ENCODE assay signal across 9 cellular contexts in genomic region chr7:50119815-50120637, GRCh38. TPM values are rescaled to one million over a fixed set of nuclear protein-coding genes. Genes with fewer than 3 reads are reported as not detected.
DNase-seq lines count a peak whose midpoint lies in the region; ATAC-seq and TF ChIP-seq lines count a peak whose summit lies in the region.
"Had no signal": no experiment of that assay in that cellular context is flagged by ENCODE, and none has a peak within 500 bp of the region (broad histone marks: within the 10 kb centered on the region; RNA-seq: fewer than 3 reads in every experiment).

No MANE protein-coding gene starts in this region.

- DNase-seq in RKO (ENCODE audit: low spot score) (peak; percentile 1), endodermal cell (peak; percentile 82), coronary artery (ENCODE audit: low spot score) (no peak), GOT3 (lab: John Stamatoyannopoulos, UW) (no peak), NCI-H1417 treated with DMSO at 0.1 percent for 48 hours (lab: John Stamatoyannopoulos, UW) (no peak), NCI-H345 treated with DMSO at 0.1 percent for 48 hours (lab: John Stamatoyannopoulos, UW; ENCODE audit: unreplicated experiment) (no peak)

- no peaks in the 10 kb centered on the region for H3K9me3 Mint-ChIP-seq in endodermal cell

- no peak overlapping the region for H3K27ac Mint-ChIP-seq in endodermal cell

- no peaks in the 10 kb centered on the region for H3K4me1 Mint-ChIP-seq in endodermal cell

- H3K9me3 ChIP-seq in endodermal cell (ENCODE audit: control insufficient read depth, low read length), result no peaks in the 10 kb centered on the region

- H3K36me3 Mint-ChIP-seq in endodermal cell (ENCODE audit: low read depth), result no peaks in the 10 kb centered on the region

- H3K27me3 Mint-ChIP-seq in endodermal cell (ENCODE audit: insufficient read depth), result no peaks in the 10 kb centered on the region

- no peaks in the 10 kb centered on the region for H3K4me1 ChIP-seq in endodermal cell (ENCODE audit: control insufficient read depth, insufficient read depth, low read length)

- no peak overlapping the region for H3K9ac ChIP-seq in endodermal cell (ENCODE audit: extremely low read depth, low read length, poor library complexity, severe bottlenecking)

- no peaks in the 10 kb centered on the region for H3K36me3 ChIP-seq in endodermal cell (ENCODE audit: control insufficient read depth, insufficient read depth, low read length)

- H3K27me3 ChIP-seq in endodermal cell (ENCODE audit: control insufficient read depth, insufficient read depth, low read length, poor library complexity, severe bottlenecking), result no peaks in the 10 kb centered on the region

- H3K27ac ChIP-seq in endodermal cell (ENCODE audit: low read depth, low read length) (no peak overlapping the region), coronary artery (no peak overlapping the region)

- H3K4me3 Mint-ChIP-seq in endodermal cell, result no peak overlapping the region

- ATAC-seq in GM18867 (IDR thresholded peaks at IDR 0.05; ENCODE audit: unreplicated experiment), result peak; percentile 79
- peak; percentile 83 for ATAC-seq in HG02798 (IDR thresholded peaks at IDR 0.05; ENCODE audit: poor library complexity, unreplicated experiment)

- TF ChIP-seq CTCF in endodermal cell (conservative IDR thresholded peaks at IDR 0.05) (peak; percentile 89), coronary artery (IDR thresholded peaks at IDR 0.05) (no peak)

- 83 to 94% methylated on average over 3 to 9 of the region's 9 CpGs for WGBS in endodermal cell (ENCODE audit: insufficient coverage in 1 of 2, insufficient read length in 1 of 2), 2 experiments

- H3K4me3 ChIP-seq in endodermal cell (ENCODE audit: low read length), result no peak overlapping the region
- no peak overlapping the region for H3K4me3 ChIP-seq in coronary artery

RNA-seq across cellular contexts. Expression of gene ZPBP, which starts 27.0 kb away (rescaled TPM):
- total RNA-seq in endodermal cell, result not detected
- polyA plus RNA-seq in endodermal cell (2013, experiment 1 of 2), result not detected
- polyA plus RNA-seq in endodermal cell (2013, experiment 2 of 2), result not detected
- total RNA-seq: RPMI7951 had no signal

Comparison
In these comparisons a context has a peak if more than half of its experiments do, and no peak if none do; other contexts are left out.
1. DNase-seq: peak in RKO (single experiment) and endodermal cell (single experiment); none in coronary artery (single experiment), GOT3 (single experiment), NCI-H1417 treated with DMSO at 0.1 percent for 48 hours (single experiment) and NCI-H345 treated with DMSO at 0.1 percent for 48 hours (single experiment).